12 cellular contexts compared by ENCODE assay signal in the genomic region with DNA sequence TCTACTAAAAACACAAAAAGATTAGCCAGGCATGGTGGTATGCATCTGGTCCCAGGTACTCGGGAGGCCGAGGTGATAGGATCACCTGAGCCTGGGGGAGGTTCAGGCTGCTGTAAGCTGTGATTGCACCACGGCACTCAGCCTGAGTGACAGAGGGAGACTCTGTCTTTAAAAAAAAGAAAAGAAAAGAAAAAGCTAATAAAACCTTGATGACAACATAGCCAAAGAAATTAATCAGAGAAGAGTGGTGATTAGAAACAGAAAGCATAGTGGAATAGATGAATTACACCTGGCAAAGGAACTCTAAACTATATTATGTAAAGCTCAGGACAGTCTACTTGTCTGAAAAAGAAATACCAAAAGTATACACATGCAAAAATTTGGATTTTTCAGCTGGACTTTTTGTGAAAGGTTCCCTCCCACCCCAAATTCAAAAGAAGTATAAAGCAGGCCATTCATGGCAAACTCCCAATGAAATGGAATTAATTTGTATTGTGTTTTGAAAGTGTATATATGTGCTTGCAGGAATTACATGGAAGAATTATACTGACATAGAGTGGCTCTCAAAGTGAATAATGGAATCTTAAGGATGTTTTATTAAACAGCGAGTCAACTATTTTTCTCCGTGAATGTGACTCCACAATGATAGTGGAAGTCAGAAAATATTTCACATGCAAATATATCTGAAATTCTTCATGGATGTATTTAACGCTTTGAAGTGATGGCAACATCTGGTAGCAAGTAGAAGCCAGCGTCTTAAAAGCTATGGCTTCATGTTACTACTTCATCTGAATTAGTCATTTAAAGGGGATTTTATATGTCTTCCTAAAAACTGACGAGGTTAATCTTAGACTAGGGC. TPM values are rescaled to one million over a fixed set of nuclear protein-coding genes. Genes with fewer than 3 reads are reported as not detected.
DNase-seq lines count a peak whose midpoint lies in the region; ATAC-seq and TF ChIP-seq lines count a peak whose summit lies in the region.
"Had no signal": no experiment of that assay in that cellular context is flagged by ENCODE, and none has a peak within 500 bp of the region (broad histone marks: within the 10 kb centered on the region; RNA-seq: fewer than 3 reads in every experiment).

No MANE protein-coding gene starts in this region.

- TF ChIP-seq CTCF in WERI-Rb-1 (IDR thresholded peaks at IDR 0.05; ENCODE audit: low read depth, low read length): no peak
- TF ChIP-seq CTCF in fibroblast of pulmonary artery (IDR thresholded peaks at IDR 0.05; ENCODE audit: low read length, missing control alignments): no peak

- H3K27ac ChIP-seq in WERI-Rb-1: no peak overlapping the region
- H3K27ac ChIP-seq in trophoblast cell (ENCODE audit: low read depth, low read length): peak overlapping the region; percentile 74

- no peak for ATAC-seq in GM19395 (IDR thresholded peaks at IDR 0.05; ENCODE audit: unreplicated experiment)

- no peak overlapping the region for H3K9ac ChIP-seq in trophoblast cell (ENCODE audit: low read length)

- H3K4ac ChIP-seq in trophoblast cell (ENCODE audit: low read depth, low read length): no peak overlapping the region

- no peak overlapping the region for H2BK12ac ChIP-seq in trophoblast cell (ENCODE audit: low read length)

- H3K36me3 ChIP-seq in WERI-Rb-1: no peaks in the 10 kb centered on the region
- H3K36me3 ChIP-seq in trophoblast cell (ENCODE audit: control insufficient read depth in 1 of 2, insufficient read depth in 2 of 2, low read length in 2 of 2): no peaks in the 10 kb centered on the region
- H3K36me3 ChIP-seq: spleen had no signal

- no peak overlapping the region for H3K4me2 ChIP-seq in trophoblast cell (ENCODE audit: low read length)

- no peak overlapping the region for H2AFZ ChIP-seq in trophoblast cell (ENCODE audit: insufficient read depth, low read length, poor library complexity)

- no peak overlapping the region for H4K12ac ChIP-seq in trophoblast cell (ENCODE audit: low read depth, low read length)

- H4K91ac ChIP-seq in trophoblast cell (ENCODE audit: low read depth, low read length): peak overlapping the region; percentile 24

- DNase-seq in EL (peak; percentile 48), WERI-Rb-1 (peak; percentile 8), fibroblast of pulmonary artery (ENCODE audit: low read depth) (peak; percentile 28), trophoblast cell (peak; percentile 64 to 68), GOT3 (lab: John Stamatoyannopoulos, UW) (no peak), NCI-H1092 (lab: John Stamatoyannopoulos, UW) (no peak), NCI-H748 treated with DMSO at 0.1 percent for 48 hours (lab: John Stamatoyannopoulos, UW) (no peak)
- DNase-seq: activated naive CD4-positive, alpha-beta T cell; hippocampal formation; NCI-H2029 treated with DMSO at 0.1 percent for 48 hours; spleen had no signal

- H3K14ac ChIP-seq in trophoblast cell (ENCODE audit: low read length): no peak overlapping the region

- H3K9me3 ChIP-seq in WERI-Rb-1 (ENCODE audit: severe bottlenecking) (no peaks in the 10 kb centered on the region), trophoblast cell (ENCODE audit: insufficient read depth, low read depth, low read length) (no peaks in the 10 kb centered on the region)
- H3K9me3 ChIP-seq: spleen had no signal

- WGBS in trophoblast cell (ENCODE audit: extremely low coverage, insufficient coverage, insufficient read length): no CpG with 5 or more reads among the region's 8 CpGs

- H2BK120ac ChIP-seq in trophoblast cell (ENCODE audit: insufficient read depth, low read length, poor library complexity): no peak overlapping the region

- H2AK5ac ChIP-seq in trophoblast cell (ENCODE audit: low read length): no peak overlapping the region

- no peaks in the 10 kb centered on the region for H3K79me1 ChIP-seq in trophoblast cell (ENCODE audit: low read length)

- H3K79me2 ChIP-seq in trophoblast cell (ENCODE audit: control insufficient read depth, insufficient read depth, low read length, poor library complexity): no peaks in the 10 kb centered on the region

- H2BK5ac ChIP-seq in trophoblast cell (ENCODE audit: low read depth, low read length, poor library complexity): no peak overlapping the region

- H3K4me3 ChIP-seq in WERI-Rb-1 (ENCODE audit: low read depth, low read length) (no peak overlapping the region), fibroblast of pulmonary artery (replicated peaks; ENCODE audit: low read depth, low read length) (no peak overlapping the region), trophoblast cell (ENCODE audit: low read depth, low read length) (no peak overlapping the region)
- H3K4me3 ChIP-seq: spleen had no signal

- H3K18ac ChIP-seq in trophoblast cell (ENCODE audit: low read length): no peak overlapping the region

- no peak overlapping the region for H4K8ac ChIP-seq in trophoblast cell (ENCODE audit: low read depth, low read length)

- H3K4me1 ChIP-seq in trophoblast cell (ENCODE audit: control insufficient read depth in 1 of 2, insufficient read depth in 2 of 2, low read length in 2 of 2): no peaks in the 10 kb centered on the region
- H3K4me1 ChIP-seq: spleen had no signal

- H3K23ac ChIP-seq in trophoblast cell (ENCODE audit: low read length): no peak overlapping the region

- H3K27me3 ChIP-seq in WERI-Rb-1 (ENCODE audit: insufficient read depth, low read depth, severe bottlenecking) (peaks cover 18% of the 10 kb centered on the region), trophoblast cell (ENCODE audit: insufficient read depth, low read length) (no peaks in the 10 kb centered on the region)

RNA-seq across cellular contexts. Expression of a gene that starts 22.1 kb away (rescaled TPM):
- polyA plus RNA-seq in trophoblast cell (2013): 140 and 145 TPM in 2 replicates

Comparison
In these comparisons a context has a peak if more than half of its experiments do, and no peak if none do; other contexts are left out.
1. DNase-seq: peak in EL (single experiment), WERI-Rb-1 (single experiment), fibroblast of pulmonary artery (single experiment) and trophoblast cell (2 of 2); none in GOT3 (single experiment), NCI-H1092 (single experiment) and NCI-H748 treated with DMSO at 0.1 percent for 48 hours (single experiment).